4 cellular contexts compared by ENCODE assay signal in the genomic region with DNA sequence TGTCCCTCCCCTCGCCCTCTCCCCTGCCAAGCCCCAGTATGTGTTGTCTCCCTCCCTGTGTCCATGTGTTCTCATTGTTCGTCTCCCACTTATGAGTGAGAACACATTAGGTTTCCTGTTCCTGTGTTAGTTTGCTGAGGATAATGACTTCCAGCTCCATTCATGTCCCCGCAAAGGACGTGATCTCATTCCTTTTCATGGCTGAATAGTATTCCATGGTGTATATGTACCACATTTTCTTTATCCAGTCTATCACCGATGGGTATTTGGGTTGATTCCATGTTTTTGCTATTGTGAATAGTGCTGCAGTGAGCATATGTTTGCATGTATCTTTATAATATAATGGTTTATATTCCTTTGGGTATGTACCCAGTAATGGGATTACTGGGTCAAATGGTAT. TPM values are rescaled to one million over a fixed set of nuclear protein-coding genes. Genes with fewer than 3 reads are reported as not detected.
"Had no signal": no experiment of that assay in that cellular context is flagged by ENCODE, and none has a peak within 500 bp of the region (broad histone marks: within the 10 kb centered on the region; RNA-seq: fewer than 3 reads in every experiment).

No MANE protein-coding gene starts in this region.

RNA-seq across cellular contexts. Expression of a gene that starts 45.5 kb away (rescaled TPM):
- total RNA-seq: HepG2, HT-29, IMR-90 had no signal
- polyA plus RNA-seq: IgD-negative memory B cell, IMR-90 had no signal
